ENCODE assay signal across 14 cellular contexts in the genomic region with DNA sequence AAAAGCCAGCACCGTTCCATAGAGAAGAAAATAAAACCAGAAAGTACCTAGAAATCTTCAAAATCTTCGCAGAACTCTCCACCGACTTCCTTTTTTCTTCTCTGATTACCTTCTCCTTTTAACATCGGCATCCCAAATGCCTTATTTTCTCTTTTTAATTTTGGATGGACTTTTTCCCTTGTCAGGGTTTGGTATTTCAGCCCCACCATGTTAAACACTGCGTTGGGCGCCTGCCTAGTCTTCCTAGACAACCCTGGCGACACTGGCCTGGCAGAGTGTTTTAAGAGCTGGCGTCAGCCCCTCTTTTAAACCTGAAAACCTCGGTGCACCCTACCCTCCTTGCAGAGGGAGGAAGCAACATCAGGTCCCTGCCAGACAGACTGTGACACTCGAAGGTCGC.
DNase-seq lines count a peak whose midpoint lies in the region; ATAC-seq and TF ChIP-seq lines count a peak whose summit lies in the region.
"Had no signal": no experiment of that assay in that cellular context is flagged by ENCODE, and none has a peak within 500 bp of the region (broad histone marks: within the 10 kb centered on the region; RNA-seq: fewer than 3 reads in every experiment).

No MANE protein-coding gene starts in this region.

- TF ChIP-seq CTCF in ovary (IDR thresholded peaks at IDR 0.05) (no peak), endodermal cell (conservative IDR thresholded peaks at IDR 0.05) (no peak)

- no peak for TF ChIP-seq POLR2A in ovary (IDR thresholded peaks at IDR 0.05)

- H3K9me3 Mint-ChIP-seq in endodermal cell, result peaks cover 2% of the 10 kb centered on the region
- H3K9me3 Mint-ChIP-seq: activated T-cell treated with anti-CD3 and anti-CD28 coated beads, Interleukin-2, amount 50 U/mL, for 24 hours; CD4-positive, alpha-beta T cell; T-cell had no signal

- TF ChIP-seq EP300 in ovary (IDR thresholded peaks at IDR 0.05), result no peak

- H3K4me1 ChIP-seq in ovary (ENCODE audit: insufficient read depth), result peaks cover 2% of the 10 kb centered on the region
- no peaks in the 10 kb centered on the region for H3K4me1 ChIP-seq in endodermal cell (ENCODE audit: control insufficient read depth, insufficient read depth, low read length)

- H3K36me3 Mint-ChIP-seq in endodermal cell (ENCODE audit: low read depth), result no peaks in the 10 kb centered on the region
- H3K36me3 Mint-ChIP-seq: T-cell had no signal

- H3K9ac ChIP-seq in endodermal cell (ENCODE audit: extremely low read depth, low read length, poor library complexity, severe bottlenecking), result no peak overlapping the region

- H3K4me1 Mint-ChIP-seq in endodermal cell, result peaks cover 2% of the 10 kb centered on the region

- H3K36me3 ChIP-seq in ovary, result no peaks in the 10 kb centered on the region
- no peaks in the 10 kb centered on the region for H3K36me3 ChIP-seq in endodermal cell (ENCODE audit: control insufficient read depth, insufficient read depth, low read length)

- H3K9me3 ChIP-seq in ovary, result no peaks in the 10 kb centered on the region
- no peaks in the 10 kb centered on the region for H3K9me3 ChIP-seq in endodermal cell (ENCODE audit: control insufficient read depth, low read length)

- H3K4me3 Mint-ChIP-seq in endodermal cell, result no peak overlapping the region
- H3K4me3 Mint-ChIP-seq: activated T-cell treated with anti-CD3 and anti-CD28 coated beads, Interleukin-2, amount 50 U/mL, for 24 hours; CD4-positive, alpha-beta T cell; T-cell had no signal

- no peaks in the 10 kb centered on the region for H3K27me3 ChIP-seq in ovary
- no peaks in the 10 kb centered on the region for H3K27me3 ChIP-seq in endodermal cell (ENCODE audit: control insufficient read depth, insufficient read depth, low read length, poor library complexity, severe bottlenecking)

- 20 to 32% (median 20%) methylated on average over 11 of the region's 11 CpGs for WGBS in ovary, 3 donors
- whole genome bisulfite sequencing in endodermal cell (ENCODE audit: insufficient coverage in 1 of 2, insufficient read length in 1 of 2), 2 experiments, result 84 to 87% methylated on average over 10 to 11 of the region's 11 CpGs

- intact Hi-C loops in ovary (cut with DNase I), result no loop called here

- H3K4me3 ChIP-seq in ovary, result no peak overlapping the region
- H3K4me3 ChIP-seq in endodermal cell (ENCODE audit: low read length), result no peak overlapping the region
- H3K4me3 ChIP-seq: GM12878 had no signal

- no peaks in the 10 kb centered on the region for H3K27me3 Mint-ChIP-seq in endodermal cell (ENCODE audit: insufficient read depth)

- no peak overlapping the region for H3K27ac Mint-ChIP-seq in endodermal cell
- H3K27ac Mint-ChIP-seq: activated T-cell treated with anti-CD3 and anti-CD28 coated beads, Interleukin-2, amount 50 U/mL, for 24 hours; CD4-positive, alpha-beta T cell had no signal

- H3K27ac ChIP-seq in ovary (no peak overlapping the region), endodermal cell (ENCODE audit: low read depth, low read length) (no peak overlapping the region)

- ATAC-seq in HG03135 (IDR thresholded peaks at IDR 0.05; ENCODE audit: unreplicated experiment), result no peak
- ATAC-seq: GM12878, T-cell had no signal

- DNase-seq in ELF-1 (ENCODE audit: low read depth, low spot score) (peak; percentile 94), OCI-M1 (lab: John Stamatoyannopoulos, UW) (peak; percentile 26), fibroblast of peridontal ligament (ENCODE audit: extremely low read depth) (peak; percentile 77), ovary (peak; percentile 49 to 78 (median 64)), NCI-H345 (lab: John Stamatoyannopoulos, UW) (no peak), endodermal cell (no peak), kidney tubule cell (ENCODE audit: low spot score) (no peak)
- DNase-seq: activated T-cell treated with anti-CD3 and anti-CD28 coated beads, Interleukin-2, amount 50 U/mL, for 24 hours; CD4-positive, alpha-beta T cell; cerebellar nuclear complex; NCI-H69 had no signal

Comparison
In these comparisons a context has a peak if more than half of its experiments do, and no peak if none do; other contexts are left out.
1. DNase-seq: peak in ELF-1 (single experiment), OCI-M1 (single experiment), fibroblast of peridontal ligament (single experiment) and ovary (5 of 5); none in NCI-H345 (single experiment), endodermal cell (single experiment) and kidney tubule cell (single experiment).